1 cellular context compared by ENCODE assay signal in genomic region chr16:85615852-85616607, GRCh38.
TF ChIP-seq lines count a peak whose summit lies in the region.

No MANE protein-coding gene starts in this region.

TF ChIP-seq in HepG2, 621 proteins besides CTCF, POLR2A, EP300 and RAD21 (continued from another document and continues in another):
- TF ChIP-seq SRSF9 (IDR thresholded peaks at IDR 0.05; ENCODE audit: borderline replicate concordance, insufficient read depth, low read depth, low read length, poor library complexity, severe bottlenecking) (no peak), NR2F6 (IDR thresholded peaks at IDR 0.05) (no peak), NR2F6 (CRISPR knock-in tag; IDR thresholded peaks at IDR 0.05) (no peak), MEF2D (CRISPR knock-in tag; IDR thresholded peaks at IDR 0.05) (no peak), EED (CRISPR knock-in tag; IDR thresholded peaks at IDR 0.05) (0 out of 2 replicates have a peak, but pooled peaks have one; percentile 31), MXD1 (CRISPR knock-in tag; IDR thresholded peaks at IDR 0.05) (no peak; the same call in 1 of the 2 replicates), ELF4 (CRISPR knock-in tag; IDR thresholded peaks at IDR 0.05; ENCODE audit: borderline replicate concordance) (no peak), STAT5B (CRISPR knock-in tag; IDR thresholded peaks at IDR 0.05) (no peak), ZNF768 (CRISPR knock-in tag; IDR thresholded peaks at IDR 0.05) (peak; percentile 77; the same call in 1 of the 2 replicates), THAP11 (CRISPR knock-in tag; IDR thresholded peaks at IDR 0.05) (no peak), ZNF44 (CRISPR knock-in tag; IDR thresholded peaks at IDR 0.05) (no peak), KDM5A (IDR thresholded peaks at IDR 0.05; ENCODE audit: borderline replicate concordance, low read length) (no peak), ZSCAN29 (CRISPR knock-in tag; conservative IDR thresholded peaks at IDR 0.05) (no peak), ZNF232 (CRISPR knock-in tag; IDR thresholded peaks at IDR 0.05; ENCODE audit: borderline replicate concordance) (no peak), FOXA1 (IDR thresholded peaks at IDR 0.05) (no peak), FOXA1 (CRISPR knock-in tag; IDR thresholded peaks at IDR 0.05) (no peak), HNRNPUL1 (IDR thresholded peaks at IDR 0.05; ENCODE audit: low read depth, low read length) (no peak), MED8 (CRISPR knock-in tag; IDR thresholded peaks at IDR 0.05; ENCODE audit: insufficient replicate concordance) (no peak), ZNF709 (CRISPR knock-in tag; IDR thresholded peaks at IDR 0.05) (no peak), BORCS8-MEF2B (CRISPR knock-in tag; IDR thresholded peaks at IDR 0.05) (peak; percentile 38; the same call in 1 of the 2 replicates), GTF3A (CRISPR knock-in tag; conservative IDR thresholded peaks at IDR 0.05) (no peak), XBP1 (CRISPR knock-in tag; IDR thresholded peaks at IDR 0.05) (no peak), REXO4 (CRISPR knock-in tag; IDR thresholded peaks at IDR 0.05; ENCODE audit: borderline replicate concordance) (no peak), JDP2 (CRISPR knock-in tag; IDR thresholded peaks at IDR 0.05; ENCODE audit: borderline replicate concordance) (no peak), ATF5 (CRISPR knock-in tag; IDR thresholded peaks at IDR 0.05; ENCODE audit: low read depth) (no peak), REPIN1 (CRISPR knock-in tag; IDR thresholded peaks at IDR 0.05; ENCODE audit: borderline replicate concordance, low read depth) (0 out of 2 replicates have a peak, but pooled peaks have one; percentile 44), ZNF251 (CRISPR knock-in tag; IDR thresholded peaks at IDR 0.05) (no peak), LCORL (IDR thresholded peaks at IDR 0.05) (no peak), LCORL (CRISPR knock-in tag; IDR thresholded peaks at IDR 0.05) (0 out of 2 replicates have a peak, but pooled peaks have one; percentile 38), ZNF354B (CRISPR knock-in tag; IDR thresholded peaks at IDR 0.05) (0 out of 2 replicates have a peak, but pooled peaks have one; percentile 45), U2AF2 (IDR thresholded peaks at IDR 0.05; ENCODE audit: low read depth, low read length) (no peak), ZNF326 (CRISPR knock-in tag; IDR thresholded peaks at IDR 0.05; ENCODE audit: borderline replicate concordance) (no peak), JUND (CRISPR knock-in tag; IDR thresholded peaks at IDR 0.05) (no peak), ZNF235 (CRISPR knock-in tag; IDR thresholded peaks at IDR 0.05; ENCODE audit: borderline replicate concordance) (no peak), ZNF510 (CRISPR knock-in tag; IDR thresholded peaks at IDR 0.05; ENCODE audit: low read depth) (no peak), NFE2 (CRISPR knock-in tag; IDR thresholded peaks at IDR 0.05) (no peak), ZNF260 (CRISPR knock-in tag; IDR thresholded peaks at IDR 0.05; ENCODE audit: borderline replicate concordance, low read depth) (no peak), HOXA5 (CRISPR knock-in tag; IDR thresholded peaks at IDR 0.05) (0 out of 2 replicates have a peak, but pooled peaks have one; percentile 49), PHF21A (CRISPR knock-in tag; IDR thresholded peaks at IDR 0.05) (no peak), NFKB2 (CRISPR knock-in tag; IDR thresholded peaks at IDR 0.05; ENCODE audit: borderline replicate concordance) (0 out of 2 replicates have a peak, but pooled peaks have one; percentile 30), SPEN (CRISPR knock-in tag; IDR thresholded peaks at IDR 0.05; ENCODE audit: low read depth) (no peak), MYNN (CRISPR knock-in tag; IDR thresholded peaks at IDR 0.05; ENCODE audit: low read depth) (no peak), HMGA1 (CRISPR knock-in tag; conservative IDR thresholded peaks at IDR 0.05) (no peak), ZNF619 (CRISPR knock-in tag; IDR thresholded peaks at IDR 0.05) (no peak), CAMTA2 (CRISPR knock-in tag; IDR thresholded peaks at IDR 0.05; ENCODE audit: borderline replicate concordance) (0 out of 2 replicates have a peak, but pooled peaks have one; percentile 4), ZFP62 (CRISPR knock-in tag; IDR thresholded peaks at IDR 0.05) (no peak), RXRB (CRISPR knock-in tag; IDR thresholded peaks at IDR 0.05; ENCODE audit: borderline replicate concordance) (0 out of 2 replicates have a peak, but pooled peaks have one; percentile 3), ZNF33B (CRISPR knock-in tag; IDR thresholded peaks at IDR 0.05) (no peak), PAWR (CRISPR knock-in tag; IDR thresholded peaks at IDR 0.05; ENCODE audit: borderline replicate concordance) (no peak), ZBTB34 (CRISPR knock-in tag; IDR thresholded peaks at IDR 0.05) (no peak), ZBTB26 (CRISPR knock-in tag; IDR thresholded peaks at IDR 0.05; ENCODE audit: borderline replicate concordance) (no peak)
- TF ChIP-seq, protein P1, sequence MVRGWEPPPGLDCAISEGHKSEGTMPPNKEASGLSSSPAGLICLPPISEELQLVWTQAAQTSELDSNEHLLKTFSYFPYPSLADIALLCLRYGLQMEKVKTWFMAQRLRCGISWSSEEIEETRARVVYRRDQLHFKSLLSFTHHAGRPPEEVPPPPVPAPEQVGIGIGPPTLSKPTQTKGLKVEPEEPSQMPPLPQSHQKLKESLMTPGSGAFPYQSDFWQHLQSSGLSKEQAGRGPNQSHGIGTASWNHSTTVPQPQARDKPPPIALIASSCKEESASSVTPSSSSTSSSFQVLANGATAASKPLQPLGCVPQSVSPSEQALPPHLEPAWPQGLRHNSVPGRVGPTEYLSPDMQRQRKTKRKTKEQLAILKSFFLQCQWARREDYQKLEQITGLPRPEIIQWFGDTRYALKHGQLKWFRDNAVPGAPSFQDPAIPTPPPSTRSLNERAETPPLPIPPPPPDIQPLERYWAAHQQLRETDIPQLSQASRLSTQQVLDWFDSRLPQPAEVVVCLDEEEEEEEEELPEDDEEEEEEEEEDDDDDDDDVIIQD (CRISPR knock-in tag; IDR thresholded peaks at IDR 0.05; ENCODE audit: low read depth), result no peak
- TF ChIP-seq, protein P2, sequence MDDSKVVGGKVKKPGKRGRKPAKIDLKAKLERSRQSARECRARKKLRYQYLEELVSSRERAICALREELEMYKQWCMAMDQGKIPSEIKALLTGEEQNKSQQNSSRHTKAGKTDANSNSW (CRISPR knock-in tag; IDR thresholded peaks at IDR 0.05; ENCODE audit: borderline replicate concordance), result no peak
- TF ChIP-seq, protein P3, sequence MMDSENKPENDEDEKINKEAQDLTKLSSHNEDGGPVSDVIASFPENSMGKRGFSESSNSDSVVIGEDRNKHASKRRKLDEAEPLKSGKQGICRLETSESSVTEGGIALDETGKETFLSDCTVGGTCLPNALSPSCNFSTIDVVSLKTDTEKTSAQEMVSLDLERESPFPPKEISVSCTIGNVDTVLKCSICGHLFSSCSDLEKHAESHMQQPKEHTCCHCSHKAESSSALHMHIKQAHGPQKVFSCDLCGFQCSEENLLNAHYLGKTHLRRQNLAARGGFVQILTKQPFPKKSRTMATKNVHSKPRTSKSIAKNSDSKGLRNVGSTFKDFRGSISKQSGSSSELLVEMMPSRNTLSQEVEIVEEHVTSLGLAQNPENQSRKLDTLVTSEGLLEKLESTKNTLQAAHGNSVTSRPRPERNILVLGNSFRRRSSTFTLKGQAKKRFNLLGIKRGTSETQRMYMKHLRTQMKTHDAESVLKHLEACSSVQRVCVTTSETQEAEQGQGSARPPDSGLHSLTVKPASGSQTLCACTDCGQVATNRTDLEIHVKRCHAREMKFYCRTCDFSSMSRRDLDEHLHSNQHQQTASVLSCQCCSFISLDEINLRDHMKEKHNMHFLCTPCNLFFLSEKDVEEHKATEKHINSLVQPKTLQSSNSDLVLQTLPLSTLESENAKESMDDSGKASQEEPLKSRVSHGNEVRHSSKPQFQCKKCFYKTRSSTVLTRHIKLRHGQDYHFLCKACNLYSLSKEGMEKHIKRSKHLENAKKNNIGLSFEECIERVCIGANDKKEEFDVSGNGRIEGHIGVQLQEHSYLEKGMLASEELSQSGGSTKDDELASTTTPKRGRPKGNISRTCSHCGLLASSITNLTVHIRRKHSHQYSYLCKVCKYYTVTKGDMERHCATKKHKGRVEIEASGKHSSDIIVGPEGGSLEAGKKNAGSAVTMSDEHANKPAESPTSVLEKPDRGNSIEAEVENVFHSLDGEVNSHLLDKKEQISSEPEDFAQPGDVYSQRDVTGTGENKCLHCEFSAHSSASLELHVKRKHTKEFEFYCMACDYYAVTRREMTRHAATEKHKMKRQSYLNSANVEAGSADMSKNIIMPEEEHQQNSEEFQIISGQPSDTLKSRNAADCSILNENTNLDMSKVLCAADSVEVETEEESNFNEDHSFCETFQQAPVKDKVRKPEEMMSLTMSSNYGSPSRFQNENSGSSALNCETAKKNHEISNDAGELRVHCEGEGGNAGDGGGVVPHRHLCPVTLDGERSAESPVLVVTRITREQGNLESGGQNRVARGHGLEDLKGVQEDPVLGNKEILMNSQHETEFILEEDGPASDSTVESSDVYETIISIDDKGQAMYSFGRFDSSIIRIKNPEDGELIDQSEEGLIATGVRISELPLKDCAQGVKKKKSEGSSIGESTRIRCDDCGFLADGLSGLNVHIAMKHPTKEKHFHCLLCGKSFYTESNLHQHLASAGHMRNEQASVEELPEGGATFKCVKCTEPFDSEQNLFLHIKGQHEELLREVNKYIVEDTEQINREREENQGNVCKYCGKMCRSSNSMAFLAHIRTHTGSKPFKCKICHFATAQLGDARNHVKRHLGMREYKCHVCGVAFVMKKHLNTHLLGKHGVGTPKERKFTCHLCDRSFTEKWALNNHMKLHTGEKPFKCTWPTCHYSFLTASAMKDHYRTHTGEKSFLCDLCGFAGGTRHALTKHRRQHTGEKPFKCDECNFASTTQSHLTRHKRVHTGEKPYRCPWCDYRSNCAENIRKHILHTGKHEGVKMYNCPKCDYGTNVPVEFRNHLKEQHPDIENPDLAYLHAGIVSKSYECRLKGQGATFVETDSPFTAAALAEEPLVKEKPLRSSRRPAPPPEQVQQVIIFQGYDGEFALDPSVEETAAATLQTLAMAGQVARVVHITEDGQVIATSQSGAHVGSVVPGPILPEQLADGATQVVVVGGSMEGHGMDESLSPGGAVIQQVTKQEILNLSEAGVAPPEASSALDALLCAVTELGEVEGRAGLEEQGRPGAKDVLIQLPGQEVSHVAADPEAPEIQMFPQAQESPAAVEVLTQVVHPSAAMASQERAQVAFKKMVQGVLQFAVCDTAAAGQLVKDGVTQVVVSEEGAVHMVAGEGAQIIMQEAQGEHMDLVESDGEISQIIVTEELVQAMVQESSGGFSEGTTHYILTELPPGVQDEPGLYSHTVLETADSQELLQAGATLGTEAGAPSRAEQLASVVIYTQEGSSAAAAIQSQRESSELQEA (CRISPR knock-in tag; IDR thresholded peaks at IDR 0.05; ENCODE audit: not compliant biosample characterization), result no peak
- TF ChIP-seq, protein P4, sequence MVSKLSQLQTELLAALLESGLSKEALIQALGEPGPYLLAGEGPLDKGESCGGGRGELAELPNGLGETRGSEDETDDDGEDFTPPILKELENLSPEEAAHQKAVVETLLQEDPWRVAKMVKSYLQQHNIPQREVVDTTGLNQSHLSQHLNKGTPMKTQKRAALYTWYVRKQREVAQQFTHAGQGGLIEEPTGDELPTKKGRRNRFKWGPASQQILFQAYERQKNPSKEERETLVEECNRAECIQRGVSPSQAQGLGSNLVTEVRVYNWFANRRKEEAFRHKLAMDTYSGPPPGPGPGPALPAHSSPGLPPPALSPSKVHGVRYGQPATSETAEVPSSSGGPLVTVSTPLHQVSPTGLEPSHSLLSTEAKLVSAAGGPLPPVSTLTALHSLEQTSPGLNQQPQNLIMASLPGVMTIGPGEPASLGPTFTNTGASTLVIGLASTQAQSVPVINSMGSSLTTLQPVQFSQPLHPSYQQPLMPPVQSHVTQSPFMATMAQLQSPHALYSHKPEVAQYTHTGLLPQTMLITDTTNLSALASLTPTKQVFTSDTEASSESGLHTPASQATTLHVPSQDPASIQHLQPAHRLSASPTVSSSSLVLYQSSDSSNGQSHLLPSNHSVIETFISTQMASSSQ (IDR thresholded peaks at IDR 0.05; ENCODE audit: low read depth), result no peak
- TF ChIP-seq, protein P4 (CRISPR knock-in tag; IDR thresholded peaks at IDR 0.05; ENCODE audit: borderline replicate concordance), result 0 out of 2 replicates have a peak, but pooled peaks have one; percentile 9
